2 cellular contexts compared by ENCODE assay signal in genomic region chr7:151411551-151411950, GRCh38.
TF ChIP-seq lines count a peak whose summit lies in the region.

No MANE protein-coding gene starts in this region.

TF ChIP-seq in SK-N-SH, 30 proteins besides CTCF, POLR2A, EP300 and RAD21:
- TF ChIP-seq, protein P1, sequence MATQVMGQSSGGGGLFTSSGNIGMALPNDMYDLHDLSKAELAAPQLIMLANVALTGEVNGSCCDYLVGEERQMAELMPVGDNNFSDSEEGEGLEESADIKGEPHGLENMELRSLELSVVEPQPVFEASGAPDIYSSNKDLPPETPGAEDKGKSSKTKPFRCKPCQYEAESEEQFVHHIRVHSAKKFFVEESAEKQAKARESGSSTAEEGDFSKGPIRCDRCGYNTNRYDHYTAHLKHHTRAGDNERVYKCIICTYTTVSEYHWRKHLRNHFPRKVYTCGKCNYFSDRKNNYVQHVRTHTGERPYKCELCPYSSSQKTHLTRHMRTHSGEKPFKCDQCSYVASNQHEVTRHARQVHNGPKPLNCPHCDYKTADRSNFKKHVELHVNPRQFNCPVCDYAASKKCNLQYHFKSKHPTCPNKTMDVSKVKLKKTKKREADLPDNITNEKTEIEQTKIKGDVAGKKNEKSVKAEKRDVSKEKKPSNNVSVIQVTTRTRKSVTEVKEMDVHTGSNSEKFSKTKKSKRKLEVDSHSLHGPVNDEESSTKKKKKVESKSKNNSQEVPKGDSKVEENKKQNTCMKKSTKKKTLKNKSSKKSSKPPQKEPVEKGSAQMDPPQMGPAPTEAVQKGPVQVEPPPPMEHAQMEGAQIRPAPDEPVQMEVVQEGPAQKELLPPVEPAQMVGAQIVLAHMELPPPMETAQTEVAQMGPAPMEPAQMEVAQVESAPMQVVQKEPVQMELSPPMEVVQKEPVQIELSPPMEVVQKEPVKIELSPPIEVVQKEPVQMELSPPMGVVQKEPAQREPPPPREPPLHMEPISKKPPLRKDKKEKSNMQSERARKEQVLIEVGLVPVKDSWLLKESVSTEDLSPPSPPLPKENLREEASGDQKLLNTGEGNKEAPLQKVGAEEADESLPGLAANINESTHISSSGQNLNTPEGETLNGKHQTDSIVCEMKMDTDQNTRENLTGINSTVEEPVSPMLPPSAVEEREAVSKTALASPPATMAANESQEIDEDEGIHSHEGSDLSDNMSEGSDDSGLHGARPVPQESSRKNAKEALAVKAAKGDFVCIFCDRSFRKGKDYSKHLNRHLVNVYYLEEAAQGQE (IDR thresholded peaks at IDR 0.05; ENCODE audit: low read depth, low read length): no peak

TF ChIP-seq in SK-N-SH treated with all-trans-retinoic acid at 6 μM for 48 hours, 23 proteins besides CTCF, POLR2A, EP300 and RAD21:
- TF ChIP-seq, protein P2, sequence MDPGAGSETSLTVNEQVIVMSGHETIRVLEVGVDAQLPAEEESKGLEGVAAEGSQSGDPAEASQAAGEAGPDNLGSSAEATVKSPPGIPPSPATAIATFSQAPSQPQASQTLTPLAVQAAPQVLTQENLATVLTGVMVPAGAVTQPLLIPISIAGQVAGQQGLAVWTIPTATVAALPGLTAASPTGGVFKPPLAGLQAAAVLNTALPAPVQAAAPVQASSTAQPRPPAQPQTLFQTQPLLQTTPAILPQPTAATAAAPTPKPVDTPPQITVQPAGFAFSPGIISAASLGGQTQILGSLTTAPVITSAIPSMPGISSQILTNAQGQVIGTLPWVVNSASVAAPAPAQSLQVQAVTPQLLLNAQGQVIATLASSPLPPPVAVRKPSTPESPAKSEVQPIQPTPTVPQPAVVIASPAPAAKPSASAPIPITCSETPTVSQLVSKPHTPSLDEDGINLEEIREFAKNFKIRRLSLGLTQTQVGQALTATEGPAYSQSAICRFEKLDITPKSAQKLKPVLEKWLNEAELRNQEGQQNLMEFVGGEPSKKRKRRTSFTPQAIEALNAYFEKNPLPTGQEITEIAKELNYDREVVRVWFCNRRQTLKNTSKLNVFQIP (CRISPR knock-in tag; IDR thresholded peaks at IDR 0.05; ENCODE audit: borderline replicate concordance, low read depth): no peak
- TF ChIP-seq ARNTL (CRISPR knock-in tag; IDR thresholded peaks at IDR 0.05; ENCODE audit: borderline replicate concordance, low read depth): no peak
- no peak for TF ChIP-seq OSR1 (CRISPR knock-in tag; IDR thresholded peaks at IDR 0.05)
- TF ChIP-seq CSRNP3 (CRISPR knock-in tag; IDR thresholded peaks at IDR 0.05): no peak
- no peak for TF ChIP-seq PATZ1 (CRISPR knock-in tag; IDR thresholded peaks at IDR 0.05; ENCODE audit: borderline replicate concordance)
- TF ChIP-seq RARB (CRISPR knock-in tag; IDR thresholded peaks at IDR 0.05): no peak
- no peak for TF ChIP-seq ZNF565 (CRISPR knock-in tag; conservative IDR thresholded peaks at IDR 0.05; ENCODE audit: low read depth)
- no peak for TF ChIP-seq ZC3H10 (CRISPR knock-in tag; IDR thresholded peaks at IDR 0.05)
- TF ChIP-seq CSDC2 (CRISPR knock-in tag; IDR thresholded peaks at IDR 0.05): no peak
- TF ChIP-seq ISL1 (CRISPR knock-in tag; IDR thresholded peaks at IDR 0.05): no peak
- no peak for TF ChIP-seq TCF4 (CRISPR knock-in tag; IDR thresholded peaks at IDR 0.05; ENCODE audit: borderline replicate concordance)
- TF ChIP-seq ZNF8 (CRISPR knock-in tag; IDR thresholded peaks at IDR 0.05): no peak
- TF ChIP-seq PPARA (CRISPR knock-in tag; IDR thresholded peaks at IDR 0.05; ENCODE audit: borderline replicate concordance): no peak
- no peak for TF ChIP-seq ZFP3 (CRISPR knock-in tag; IDR thresholded peaks at IDR 0.05)
